In genomic region chr13:75803175-75803611, GRCh38 we compare ENCODE assay signal across 1 cellular context.
A peak's percentile ranks its signal among the peaks of the same experiment; 100 is the strongest.
TF ChIP-seq lines count a peak whose summit lies in the region.

No MANE protein-coding gene starts in this region.

TF ChIP-seq in WTC11, 78 proteins besides CTCF, POLR2A, EP300 and RAD21 (continued from another document):
- TF ChIP-seq ZBTB43 (CRISPR knock-in tag; IDR thresholded peaks at IDR 0.05) (peak; percentile 57; the same call in 1 of the 2 replicates), FOXP1 (CRISPR knock-in tag; IDR thresholded peaks at IDR 0.05; ENCODE audit: borderline replicate concordance) (no peak), FOXK1 (CRISPR knock-in tag; IDR thresholded peaks at IDR 0.05) (peak; percentile 93), ELF4 (CRISPR knock-in tag; IDR thresholded peaks at IDR 0.05; ENCODE audit: low read depth) (no peak), NFE2L1 (CRISPR knock-in tag; IDR thresholded peaks at IDR 0.05) (0 out of 2 replicates have a peak, but pooled peaks have one; percentile 31), CREM (CRISPR knock-in tag; IDR thresholded peaks at IDR 0.05) (peak; percentile 59; the same call in 1 of the 2 replicates), ZBTB21 (CRISPR knock-in tag; IDR thresholded peaks at IDR 0.05; ENCODE audit: borderline replicate concordance) (peak; percentile 54; the same call in 1 of the 2 replicates), ATF3 (CRISPR knock-in tag; conservative IDR thresholded peaks at IDR 0.05) (no peak), EMX1 (CRISPR knock-in tag; IDR thresholded peaks at IDR 0.05) (no peak), E2F1 (CRISPR knock-in tag; IDR thresholded peaks at IDR 0.05) (no peak), ZNF232 (CRISPR knock-in tag; IDR thresholded peaks at IDR 0.05) (peak; percentile 69; the same call in 1 of the 2 replicates), GABPB1 (CRISPR knock-in tag; IDR thresholded peaks at IDR 0.05) (no peak), MXD4 (CRISPR knock-in tag; IDR thresholded peaks at IDR 0.05; ENCODE audit: borderline replicate concordance) (peak; percentile 73; the same call in 1 of the 2 replicates), PRDM15 (CRISPR knock-in tag; IDR thresholded peaks at IDR 0.05) (no peak), IRF2 (CRISPR knock-in tag; IDR thresholded peaks at IDR 0.05; ENCODE audit: borderline replicate concordance, low read depth) (no peak), TEAD1 (CRISPR knock-in tag; IDR thresholded peaks at IDR 0.05) (peak; percentile 97), CDX4 (CRISPR knock-in tag; IDR thresholded peaks at IDR 0.05; ENCODE audit: borderline replicate concordance) (no peak), MAX (CRISPR knock-in tag; IDR thresholded peaks at IDR 0.05) (peak; percentile 76), FOXP4 (CRISPR knock-in tag; IDR thresholded peaks at IDR 0.05) (peak; percentile 93), ATF1 (CRISPR knock-in tag; IDR thresholded peaks at IDR 0.05) (no peak), ZNF532 (CRISPR knock-in tag; IDR thresholded peaks at IDR 0.05; ENCODE audit: borderline replicate concordance) (peak; percentile 39; the same call in 1 of the 2 replicates), AFF4 (CRISPR knock-in tag; IDR thresholded peaks at IDR 0.05; ENCODE audit: borderline replicate concordance) (peak; percentile 92; the same call in 1 of the 2 replicates), ZNF423 (CRISPR knock-in tag; IDR thresholded peaks at IDR 0.05) (peak; percentile 100), TCF7 (CRISPR knock-in tag; IDR thresholded peaks at IDR 0.05; ENCODE audit: low read depth) (no peak)
